In the genomic region with DNA sequence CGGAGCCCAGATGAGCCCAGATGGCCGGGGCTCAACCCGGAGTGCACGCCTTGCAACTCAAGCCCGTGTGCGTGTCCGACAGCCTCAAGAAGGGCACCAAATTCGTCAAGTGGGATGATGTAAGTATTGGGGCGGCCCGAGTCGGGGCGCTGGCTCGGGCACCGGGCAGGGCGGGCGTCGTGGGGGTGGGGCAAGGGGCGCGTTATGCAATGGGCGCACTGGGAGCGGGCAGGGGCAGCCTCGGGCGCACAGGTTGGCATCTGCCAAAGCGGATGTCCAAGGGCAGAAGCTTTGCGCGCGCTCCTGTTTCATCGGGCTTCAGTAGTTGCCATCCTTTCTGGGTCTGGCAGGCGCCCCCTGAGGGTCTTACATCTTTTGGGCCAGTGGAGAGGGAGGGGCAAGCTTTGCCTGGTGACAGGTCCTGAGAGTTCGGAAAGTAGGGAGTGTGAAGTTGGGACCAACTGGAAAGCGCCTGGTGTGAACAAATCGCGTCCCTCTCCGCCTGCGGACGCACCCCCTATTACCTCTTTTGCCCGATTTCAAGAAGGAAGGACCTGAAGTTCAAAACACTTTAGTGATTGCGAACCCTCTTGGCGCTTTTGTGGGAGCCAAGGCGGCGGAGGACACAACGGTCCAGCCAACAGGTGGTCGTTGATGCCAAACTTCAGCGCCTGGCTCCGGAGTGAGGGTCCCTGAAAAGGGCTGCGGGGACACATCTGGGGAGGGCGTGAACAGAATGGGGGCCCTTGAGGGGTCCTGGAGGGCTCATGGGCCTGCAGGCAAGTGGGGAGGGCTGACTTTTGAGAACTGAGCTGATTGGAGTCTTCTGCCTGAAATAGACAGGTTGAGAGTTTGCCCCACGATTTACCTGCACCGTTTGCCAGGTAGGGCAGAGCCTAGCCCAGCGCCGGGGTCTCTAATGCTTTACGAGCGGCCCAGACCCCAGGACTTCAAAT, we compare ENCODE assay signal across 8 cellular contexts. TPM values are rescaled to one million over a fixed set of nuclear protein-coding genes. Genes with fewer than 3 reads are reported as not detected.
A peak's percentile ranks its signal among the peaks of the same experiment; 100 is the strongest.
DNase-seq lines count a peak whose midpoint lies in the region; ATAC-seq and TF ChIP-seq lines count a peak whose summit lies in the region.

No MANE protein-coding gene starts in this region.

- no peaks in the 10 kb centered on the region for H4K20me1 ChIP-seq in OCI-LY7 (ENCODE audit: insufficient read depth, low read length)

- H3K36me3 ChIP-seq in OCI-LY7 (ENCODE audit: insufficient read depth, low read length), result no peaks in the 10 kb centered on the region
- no peaks in the 10 kb centered on the region for H3K36me3 ChIP-seq in liver (ENCODE audit: control insufficient read depth in 4 of 4, insufficient read depth in 3 of 4, low read depth in 1 of 4, low read length in 3 of 4)

- 9% methylated on average over 53 of the region's 53 CpGs for WGBS in liver

- H3K27ac ChIP-seq in OCI-LY7 (ENCODE audit: low read depth, low read length, poor library complexity, severe bottlenecking) (peak overlapping the region; percentile 45), liver (ENCODE audit: low read depth in 1 of 2, low read length in 2 of 2) (peak overlapping the region; percentile 61 to 74)

- POLR2A ChIA-PET in OCI-LY7 (lab: Charles Lee), result no interaction called here

- intact Hi-C loops in OCI-LY7 (cut with micrococcal nuclease; ENCODE audit: unreplicated experiment), result loop anchor here (1.0 to 5.0 kb wide), 7 partner anchors 174 to 588 kb away; no protein-coding TSS in a partner anchor

- H3K4me1 ChIP-seq in OCI-LY7 (ENCODE audit: insufficient read depth, low read length, poor library complexity, severe bottlenecking), result peaks cover 29% of the 10 kb centered on the region
- H3K4me1 ChIP-seq in liver (ENCODE audit: control insufficient read depth in 4 of 4, insufficient read depth in 4 of 4, low read length in 3 of 4), result peaks cover 1 to 14% (median 6%) of the 10 kb centered on the region in 4 donors

- H3K79me2 ChIP-seq in OCI-LY7 (ENCODE audit: insufficient read depth, low read depth, low read length), result peaks cover 31% of the 10 kb centered on the region; the same call in 1 of the 2 replicates

- TF ChIP-seq RAD21 in liver (IDR thresholded peaks at IDR 0.05), result peak; percentile 10 to 25

- peak overlapping the region in 1 of 2 donors; percentile 18 for H3K9ac ChIP-seq in liver (ENCODE audit: low read depth in 1 of 2, low read length in 2 of 2)

- H3K27me3 ChIP-seq in liver (ENCODE audit: control insufficient read depth in 4 of 4, insufficient read depth in 4 of 4, low read length in 3 of 4), result peaks cover 0 to 7% (median under 1%) of the 10 kb centered on the region in 4 donors

- H2AFZ ChIP-seq in OCI-LY7 (ENCODE audit: low read length), result peak overlapping the region; percentile 85

- DNase-seq in OCI-LY7 (ENCODE audit: low spot score) (peak; percentile 51), choroid plexus epithelial cell (ENCODE audit: low read depth) (peak; percentile 22), A172 (ENCODE audit: low spot score) (no peak)

- H3K4me1 Mint-ChIP-seq in stimulated activated naive CD8-positive, alpha-beta T cell treated with anti-CD3 and anti-CD28 coated beads, Interleukin-15, Interleukin-2, amounts not matched to agents 100 ng/mL and 50 ng/mL, for 24 hours (ENCODE audit: low read depth), result peaks cover 35% of the 10 kb centered on the region

- H3K4me3 Mint-ChIP-seq in stimulated activated naive CD8-positive, alpha-beta T cell treated with anti-CD3 and anti-CD28 coated beads, Interleukin-15, Interleukin-2, amounts not matched to agents 100 ng/mL and 50 ng/mL, for 24 hours, result peak overlapping the region; percentile 84

- H3K9me3 ChIP-seq in OCI-LY7 (ENCODE audit: low read length) (no peaks in the 10 kb centered on the region), liver (ENCODE audit: control insufficient read depth in 4 of 4, low read length in 3 of 4) (no peaks in the 10 kb centered on the region)

- peaks cover 38% of the 10 kb centered on the region for H3K27me3 Mint-ChIP-seq in stimulated activated naive CD8-positive, alpha-beta T cell treated with anti-CD3 and anti-CD28 coated beads, Interleukin-15, Interleukin-2, amounts not matched to agents 100 ng/mL and 50 ng/mL, for 24 hours

- H3K4me2 ChIP-seq in OCI-LY7 (ENCODE audit: low read length), result peak overlapping the region; percentile 75

- no peaks in the 10 kb centered on the region for H3K9me2 ChIP-seq in OCI-LY7 (ENCODE audit: insufficient read depth, low read length)

- ATAC-seq in GM18511 (IDR thresholded peaks at IDR 0.05; ENCODE audit: unreplicated experiment) (peak; percentile 13), HG03039 (IDR thresholded peaks at IDR 0.05; ENCODE audit: unreplicated experiment) (no peak), HG03354 (IDR thresholded peaks at IDR 0.05; ENCODE audit: poor library complexity, severe bottlenecking, unreplicated experiment) (no peak)

- no peaks in the 10 kb centered on the region for H3K9me3 Mint-ChIP-seq in stimulated activated naive CD8-positive, alpha-beta T cell treated with anti-CD3 and anti-CD28 coated beads, Interleukin-15, Interleukin-2, amounts not matched to agents 100 ng/mL and 50 ng/mL, for 24 hours

- H3K4me3 ChIP-seq in OCI-LY7 (ENCODE audit: low read depth, low read length, poor library complexity, severe bottlenecking) (peak overlapping the region; percentile 76), choroid plexus epithelial cell (ENCODE audit: low read depth, low read length) (peak overlapping the region; percentile 66), liver (ENCODE audit: low read depth in 1 of 3, low read length in 3 of 3) (peak overlapping the region; percentile 70 to 79 (median 79))

- CTCF ChIA-PET in OCI-LY7 (lab: Charles Lee; ENCODE audit: unreplicated experiment), result interaction anchor here (1.2 kb wide), 1 partner anchor 588 kb away, joined by 3 read pairs; no protein-coding TSS in a partner anchor

- peak overlapping the region; percentile 15 for H3K27ac Mint-ChIP-seq in stimulated activated naive CD8-positive, alpha-beta T cell treated with anti-CD3 and anti-CD28 coated beads, Interleukin-15, Interleukin-2, amounts not matched to agents 100 ng/mL and 50 ng/mL, for 24 hours

- TF ChIP-seq CTCF in OCI-LY7 (conservative IDR thresholded peaks at IDR 0.05; ENCODE audit: low read length), result no peak
- no peak for TF ChIP-seq CTCF in choroid plexus epithelial cell (conservative IDR thresholded peaks at IDR 0.05; ENCODE audit: low read depth, low read length)
- no peak for TF ChIP-seq CTCF in liver (IDR thresholded peaks at IDR 0.05; ENCODE audit: low read depth, low read length, missing input control)

- no TSS peak for BruUV-seq in OCI-LY7 (replicated peaks; lab: Mats Ljungman, UMichigan)

- H3K36me3 Mint-ChIP-seq in stimulated activated naive CD8-positive, alpha-beta T cell treated with anti-CD3 and anti-CD28 coated beads, Interleukin-15, Interleukin-2, amounts not matched to agents 100 ng/mL and 50 ng/mL, for 24 hours (ENCODE audit: low read depth), result no peaks in the 10 kb centered on the region

TF ChIP-seq in liver, 16 proteins besides CTCF, POLR2A, EP300 and RAD21:
- TF ChIP-seq HNF4A (conservative IDR thresholded peaks at IDR 0.05), result peak in 1 of 2 donors; percentile 23
- TF ChIP-seq FOXA2 (IDR thresholded peaks at IDR 0.05), result no peak
- TF ChIP-seq MAX (IDR thresholded peaks at IDR 0.05), result no peak
- TF ChIP-seq RXRA (IDR thresholded peaks at IDR 0.05), result peak in 1 of 2 donors; percentile 14

RNA-seq across cellular contexts. Expression of gene PLCB1, which starts 0.8 kb away (rescaled TPM):
- 25.0 and 30.5 TPM in 2 replicates for total RNA-seq in OCI-LY7 (2014; rRNA removed; shearing (Covaris generic))
- total RNA-seq in OCI-LY7 (2022) (14.6 and 17.0 TPM in 2 replicates), liver (10 to 100 TPM in 1 of 2 donors, 1 to 10 TPM in 1; 5.0 to 13.5 TPM)
- 1 to 10 TPM; 3.7 to 6.8 TPM for polyA plus RNA-seq in liver
- total RNA-seq in A172 (2014; rRNA removed; shearing (Covaris generic)), result 0.41 and 0.43 TPM in 2 replicates
